ENCODE assay signal across 10 cellular contexts in the genomic region with DNA sequence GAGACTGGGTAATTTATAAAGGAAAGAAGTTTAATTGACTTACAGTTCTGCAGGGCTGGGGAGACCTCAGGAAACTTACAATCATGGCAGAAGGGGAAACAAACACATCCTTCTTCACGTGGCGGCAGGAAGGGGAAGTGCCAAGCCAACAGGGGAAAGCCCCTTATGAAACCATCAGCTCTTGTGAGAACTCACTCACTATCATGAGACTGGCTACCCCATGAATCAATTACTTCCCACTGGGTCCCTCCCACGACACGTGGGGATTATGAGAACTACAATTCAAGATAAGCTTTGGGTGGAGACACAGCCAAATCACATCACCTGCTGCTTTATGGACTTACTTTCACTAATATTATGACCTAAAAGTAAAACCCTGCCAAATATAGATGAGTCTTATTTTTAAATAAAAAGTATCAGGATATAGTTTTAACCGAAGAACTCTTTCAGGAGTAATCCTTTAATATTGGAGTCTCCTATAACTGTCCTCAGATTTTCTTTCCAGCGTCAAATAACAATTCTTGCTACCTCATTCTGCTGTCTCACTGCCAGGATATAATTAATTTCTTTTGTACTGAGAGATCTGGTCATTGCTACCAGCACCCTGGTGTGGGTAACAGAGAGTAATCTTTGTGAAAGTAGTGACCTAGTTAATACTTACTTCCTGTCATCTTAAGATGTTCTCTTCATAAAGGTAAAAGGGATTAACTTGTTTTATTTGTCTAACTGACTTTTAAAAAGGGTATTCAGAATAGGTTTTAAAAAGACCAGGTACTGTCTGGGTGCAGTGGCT.
A peak's percentile ranks its signal among the peaks of the same experiment; 100 is the strongest.
DNase-seq lines count a peak whose midpoint lies in the region; ATAC-seq and FAIRE-seq lines count a peak whose summit lies in the region.
"Had no signal": no experiment of that assay in that cellular context is flagged by ENCODE, and none has a peak within 500 bp of the region (broad histone marks: within the 10 kb centered on the region; RNA-seq: fewer than 3 reads in every experiment).

No MANE protein-coding gene starts in this region.

- peak; percentile 91 for ATAC-seq in activated T-helper 17 cell treated with anti-CD3 and anti-CD28 coated beads, Interleukin-2, amount 50 U/mL, for 72 hours (replicated peaks)
- ATAC-seq in natural killer cell treated with Interleukin-12 subunit alpha and Interleukin-12 subunit beta and Interleukin-15 and Interleukin-18, amount 100 ng/mL, for 72 hours: peak; percentile 79 to 81
- no peak for ATAC-seq in GM18511 (IDR thresholded peaks at IDR 0.05; ENCODE audit: unreplicated experiment)
- ATAC-seq: esophagus mucosa had no signal

- H3K36me3 Mint-ChIP-seq in IgD-negative memory B cell: peaks cover 15% of the 10 kb centered on the region
- H3K36me3 Mint-ChIP-seq in activated T-helper 17 cell treated with anti-CD3 and anti-CD28 coated beads, Interleukin-2, amount 50 U/mL, for 72 hours (ENCODE audit: low read depth): peaks cover 22% of the 10 kb centered on the region
- H3K36me3 Mint-ChIP-seq in natural killer cell treated with Interleukin-12 subunit alpha and Interleukin-12 subunit beta and Interleukin-15 and Interleukin-18, amount 100 ng/mL, for 72 hours: peaks cover 13% of the 10 kb centered on the region

- FAIRE-seq in RCC 7860 (lab: Jason Lieb, UNC): no peak

- DNase-seq in Daoy (ENCODE audit: low read depth) (peak; percentile 16), GM19240 (ENCODE audit: insufficient read length, low spot score) (no peak), RCC 7860 (ENCODE audit: low spot score) (no peak), SHP77 treated with DMSO at 0.1 percent for 48 hours (lab: John Stamatoyannopoulos, UW) (no peak)
- DNase-seq in natural killer cell treated with Interleukin-12 subunit alpha and Interleukin-12 subunit beta and Interleukin-15 and Interleukin-18, amount 100 ng/mL, for 72 hours (ENCODE audit: low spot score): peak; percentile 61
- DNase-seq: Calu3 had no signal

- H3K4me1 Mint-ChIP-seq in IgD-negative memory B cell: peaks cover 8 to 10% (median 10%) of the 10 kb centered on the region in 3 donors
- H3K4me1 Mint-ChIP-seq in activated T-helper 17 cell treated with anti-CD3 and anti-CD28 coated beads, Interleukin-2, amount 50 U/mL, for 72 hours: peaks cover 10% of the 10 kb centered on the region
- H3K4me1 Mint-ChIP-seq in natural killer cell treated with Interleukin-12 subunit alpha and Interleukin-12 subunit beta and Interleukin-15 and Interleukin-18, amount 100 ng/mL, for 72 hours (ENCODE audit: low read depth in 2 of 2): peaks cover 12 to 16% of the 10 kb centered on the region in 2 donors

- H3K27ac Mint-ChIP-seq in IgD-negative memory B cell: peak overlapping the region; percentile 28 to 53 (median 28)
- no peak overlapping the region for H3K27ac Mint-ChIP-seq in activated T-helper 17 cell treated with anti-CD3 and anti-CD28 coated beads, Interleukin-2, amount 50 U/mL, for 72 hours
- peak overlapping the region; percentile 44 to 61 for H3K27ac Mint-ChIP-seq in natural killer cell treated with Interleukin-12 subunit alpha and Interleukin-12 subunit beta and Interleukin-15 and Interleukin-18, amount 100 ng/mL, for 72 hours

- H3K27me3 Mint-ChIP-seq in IgD-negative memory B cell: no peaks in the 10 kb centered on the region
- H3K27me3 Mint-ChIP-seq in activated T-helper 17 cell treated with anti-CD3 and anti-CD28 coated beads, Interleukin-2, amount 50 U/mL, for 72 hours: no peaks in the 10 kb centered on the region
- no peaks in the 10 kb centered on the region for H3K27me3 Mint-ChIP-seq in natural killer cell treated with Interleukin-12 subunit alpha and Interleukin-12 subunit beta and Interleukin-15 and Interleukin-18, amount 100 ng/mL, for 72 hours

- H3K9me3 Mint-ChIP-seq in IgD-negative memory B cell: peaks cover 0 to 8% (median 2%) of the 10 kb centered on the region in 3 donors
- H3K9me3 Mint-ChIP-seq in activated T-helper 17 cell treated with anti-CD3 and anti-CD28 coated beads, Interleukin-2, amount 50 U/mL, for 72 hours: peaks cover 5% of the 10 kb centered on the region
- peaks cover 9% of the 10 kb centered on the region for H3K9me3 Mint-ChIP-seq in natural killer cell treated with Interleukin-12 subunit alpha and Interleukin-12 subunit beta and Interleukin-15 and Interleukin-18, amount 100 ng/mL, for 72 hours

- H3K4me3 Mint-ChIP-seq in IgD-negative memory B cell: peak overlapping the region in 1 of 4 donors; percentile 52
- H3K4me3 Mint-ChIP-seq in activated T-helper 17 cell treated with anti-CD3 and anti-CD28 coated beads, Interleukin-2, amount 50 U/mL, for 72 hours: peak overlapping the region; percentile 43
- peak overlapping the region; percentile 34 for H3K4me3 Mint-ChIP-seq in natural killer cell treated with Interleukin-12 subunit alpha and Interleukin-12 subunit beta and Interleukin-15 and Interleukin-18, amount 100 ng/mL, for 72 hours

Comparison
In these comparisons a context has a peak if more than half of its experiments do, and no peak if none do; other contexts are left out.
1. DNase-seq: peak in Daoy (single experiment) and natural killer cell treated with Interleukin-12 subunit alpha and Interleukin-12 subunit beta and Interleukin-15 and Interleukin-18, amount 100 ng/mL, for 72 hours (single experiment); none in GM19240 (single experiment), RCC 7860 (single experiment) and SHP77 treated with DMSO at 0.1 percent for 48 hours (single experiment).